Comparison of ENCODE assay signal across 2 cellular contexts in genomic region chr9:80235752-80236151, GRCh38.
TF ChIP-seq lines count a peak whose summit lies in the region.

No MANE protein-coding gene starts in this region.

TF ChIP-seq in IMR-90, 13 proteins besides CTCF, POLR2A, EP300 and RAD21:
- TF ChIP-seq SMC3 (IDR thresholded peaks at IDR 0.05; ENCODE audit: low read depth, low read length), result no peak
- peak; percentile 86 for TF ChIP-seq CEBPB (IDR thresholded peaks at IDR 0.05; ENCODE audit: low read depth, low read length)

TF ChIP-seq in H1, 55 proteins besides CTCF, POLR2A, EP300 and RAD21:
- TF ChIP-seq CEBPB (IDR thresholded peaks at IDR 0.05; ENCODE audit: low read depth, low read length) (peak; percentile 77; the same call in 1 of the 2 replicates), CHD7 (IDR thresholded peaks at IDR 0.05; ENCODE audit: insufficient replicate concordance, low read length) (no peak)
